24 cellular contexts compared by ENCODE assay signal in the genomic region with DNA sequence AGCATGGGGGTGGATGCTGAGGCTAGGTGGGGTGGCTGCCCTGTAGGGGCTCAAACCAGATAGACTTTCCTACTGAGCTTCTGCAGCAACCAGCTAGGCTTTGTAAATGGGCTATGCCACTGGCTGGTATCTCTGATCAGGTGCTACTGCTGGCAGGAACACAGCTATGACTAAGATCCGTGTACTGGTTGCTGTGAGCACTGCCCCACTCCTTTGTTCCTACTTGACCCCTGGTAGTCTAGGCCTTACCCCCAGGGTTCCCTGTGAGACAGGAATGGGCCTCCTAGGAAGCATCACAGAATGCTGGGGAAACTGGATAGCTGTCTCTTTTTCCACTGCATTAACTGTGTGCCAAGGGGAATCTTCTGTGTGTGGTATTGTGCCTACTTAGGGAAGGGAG. TPM values are rescaled to one million over a fixed set of nuclear protein-coding genes. Genes with fewer than 3 reads are reported as not detected.
A peak's percentile ranks its signal among the peaks of the same experiment; 100 is the strongest.
DNase-seq lines count a peak whose midpoint lies in the region; FAIRE-seq and TF ChIP-seq lines count a peak whose summit lies in the region.
"Had no signal": no experiment of that assay in that cellular context is flagged by ENCODE, and none has a peak within 500 bp of the region (broad histone marks: within the 10 kb centered on the region; RNA-seq: fewer than 3 reads in every experiment).

No MANE protein-coding gene starts in this region.

- H3K27me3 ChIP-seq in breast epithelium (no peaks in the 10 kb centered on the region), small intestine (ENCODE audit: control insufficient read depth in 2 of 2, insufficient read depth in 2 of 2, low read length in 2 of 2) (no peaks in the 10 kb centered on the region)
- H3K27me3 ChIP-seq: vagina had no signal

- no peaks in the 10 kb centered on the region for H3K4me1 ChIP-seq in breast epithelium
- H3K4me1 ChIP-seq in small intestine (ENCODE audit: control insufficient read depth in 2 of 2, insufficient read depth in 1 of 2, low read depth in 1 of 2, low read length in 1 of 2): peaks cover 0 to 3% of the 10 kb centered on the region in 2 donors
- H3K4me1 ChIP-seq: vagina had no signal

- TF ChIP-seq POLR2A in breast epithelium (IDR thresholded peaks at IDR 0.05): no peak

- peaks cover 8% of the 10 kb centered on the region for H3K9me3 Mint-ChIP-seq in MCF 10A (ENCODE audit: unreplicated experiment)
- H3K9me3 Mint-ChIP-seq: CD4-positive, alpha-beta T cell; HFFc6 had no signal

- H3K36me3 ChIP-seq in breast epithelium (no peaks in the 10 kb centered on the region), small intestine (ENCODE audit: control insufficient read depth in 2 of 2, insufficient read depth in 2 of 2, low read length in 2 of 2) (no peaks in the 10 kb centered on the region)

- H3K4me3 Mint-ChIP-seq in MCF 10A (ENCODE audit: unreplicated experiment): no peak overlapping the region
- H3K4me3 Mint-ChIP-seq: activated CD4-positive, alpha-beta T cell treated with anti-CD3 and anti-CD28 coated beads for 36 hours; activated naive CD8-positive, alpha-beta T cell treated with anti-CD3 and anti-CD28 coated beads for 36 hours; CD4-positive, alpha-beta T cell; HFFc6; natural killer cell; stimulated activated naive CD8-positive, alpha-beta T cell treated with anti-CD3 and anti-CD28 coated beads, Interleukin-15, Interleukin-2, amounts not matched to agents 100 ng/mL and 50 ng/mL, for 24 hours had no signal

- H3K9me3 ChIP-seq in breast epithelium (no peaks in the 10 kb centered on the region), small intestine (ENCODE audit: control insufficient read depth, low read depth) (no peaks in the 10 kb centered on the region)
- H3K9me3 ChIP-seq: vagina had no signal

- POLR2A ChIA-PET in MCF 10A (lab: Yijun Ruan, JAX): interaction anchor here (0.6 kb wide), 1 partner anchor 170 kb away, joined by 3 read pairs; no protein-coding TSS in a partner anchor

- peaks cover 20% of the 10 kb centered on the region for H3K36me3 Mint-ChIP-seq in MCF 10A (ENCODE audit: insufficient read depth, unreplicated experiment)

- no peak for FAIRE-seq in small intestine (lab: Jason Lieb, UNC)
- FAIRE-seq: GM12878 had no signal

- DNase-seq in MCF 10A (ENCODE audit: unreplicated experiment) (peak; percentile 35), breast epithelium (ENCODE audit: low spot score in 2 of 2) (no peak), astrocyte of the hippocampus (ENCODE audit: low read depth, low spot score) (peak; percentile 14), fibroblast of pulmonary artery (ENCODE audit: low read depth) (peak; percentile 25), small intestine (peak; percentile 77), NCI-H748 treated with DMSO at 0.1 percent for 48 hours (lab: John Stamatoyannopoulos, UW) (no peak)
- no peak for DNase-seq in activated effector memory CD4-positive, alpha-beta T cell treated with anti-CD3 and anti-CD28 coated beads, Interleukin-2, amount 50 U/mL, for 16 hours
- DNase-seq in activated CD4-positive, CD25-positive, alpha-beta regulatory T cell treated with anti-CD3 and anti-CD28 coated beads, Interleukin-2, amount 50 U/mL, for 72 hours: no peak
- DNase-seq: activated CD4-positive, alpha-beta T cell treated with anti-CD3 and anti-CD28 coated beads for 36 hours; activated naive CD8-positive, alpha-beta T cell treated with anti-CD3 and anti-CD28 coated beads for 36 hours; activated T-cell treated with anti-CD3 and anti-CD28 coated beads for 4 hours; aorta; CD4-positive, alpha-beta T cell; HFFc6; midbrain; natural killer cell; NCI-H1092 treated with DMSO at 0.1 percent for 48 hours; NCI-H1930; NCI-H526 treated with DMSO at 0.1 percent for 48 hours; occipital lobe had no signal

- H3K27ac Mint-ChIP-seq in MCF 10A (ENCODE audit: low read depth, unreplicated experiment): no peak overlapping the region
- H3K27ac Mint-ChIP-seq: activated CD4-positive, alpha-beta T cell treated with anti-CD3 and anti-CD28 coated beads for 36 hours; activated naive CD8-positive, alpha-beta T cell treated with anti-CD3 and anti-CD28 coated beads for 36 hours; CD4-positive, alpha-beta T cell; HFFc6; natural killer cell; stimulated activated naive CD8-positive, alpha-beta T cell treated with anti-CD3 and anti-CD28 coated beads, Interleukin-15, Interleukin-2, amounts not matched to agents 100 ng/mL and 50 ng/mL, for 24 hours had no signal

- no peaks in the 10 kb centered on the region for H3K4me1 Mint-ChIP-seq in MCF 10A (ENCODE audit: insufficient read depth, unreplicated experiment)
- H3K4me1 Mint-ChIP-seq: activated CD4-positive, alpha-beta T cell treated with anti-CD3 and anti-CD28 coated beads for 36 hours; activated naive CD8-positive, alpha-beta T cell treated with anti-CD3 and anti-CD28 coated beads for 36 hours; natural killer cell had no signal

- no peak overlapping the region for H3K4me3 ChIP-seq in breast epithelium
- no peak overlapping the region for H3K4me3 ChIP-seq in fibroblast of pulmonary artery (replicated peaks; ENCODE audit: low read depth, low read length)
- no peak overlapping the region for H3K4me3 ChIP-seq in small intestine (ENCODE audit: low read depth in 1 of 2, low read length in 2 of 2)
- H3K4me3 ChIP-seq: GM12878, vagina had no signal

- intact Hi-C loops in MCF 10A (cut with micrococcal nuclease): no loop called here
- intact Hi-C loops in breast epithelium (cut with DNase I; ENCODE audit: low total_unique reads): no loop called here

- CTCF ChIA-PET in MCF 10A (lab: Yijun Ruan, JAX): interaction anchor here (0.6 kb wide), 1 partner anchor 92 kb away, joined by 3 read pairs; no protein-coding TSS in a partner anchor

- H3K27ac ChIP-seq in breast epithelium (no peak overlapping the region), small intestine (ENCODE audit: low read depth in 1 of 2, low read length in 1 of 2) (peak overlapping the region in 1 of 2 donors; percentile 15)
- H3K27ac ChIP-seq: 22Rv1, vagina had no signal

- TF ChIP-seq CTCF in MCF 10A (IDR thresholded peaks at IDR 0.05; ENCODE audit: unreplicated experiment): no peak
- no peak for TF ChIP-seq CTCF in breast epithelium (IDR thresholded peaks at IDR 0.05)
- TF ChIP-seq CTCF in fibroblast of pulmonary artery (IDR thresholded peaks at IDR 0.05; ENCODE audit: low read length, missing control alignments): no peak

- BruUV-seq in MCF 10A (replicated peaks; lab: Mats Ljungman, UMichigan): no TSS peak

- H3K27me3 Mint-ChIP-seq in MCF 10A (ENCODE audit: insufficient read depth, unreplicated experiment): no peaks in the 10 kb centered on the region
- H3K27me3 Mint-ChIP-seq: activated CD4-positive, alpha-beta T cell treated with anti-CD3 and anti-CD28 coated beads for 36 hours; activated naive CD8-positive, alpha-beta T cell treated with anti-CD3 and anti-CD28 coated beads for 36 hours; CD4-positive, alpha-beta T cell; stimulated activated naive CD8-positive, alpha-beta T cell treated with anti-CD3 and anti-CD28 coated beads, Interleukin-15, Interleukin-2, amounts not matched to agents 100 ng/mL and 50 ng/mL, for 24 hours had no signal

- WGBS in small intestine, 3 donors: 10 to 67% (median 67%) methylated on average over 1 of the region's 1 CpG

RNA-seq across cellular contexts. Expression of a gene that starts 58.4 kb away (rescaled TPM):
- total RNA-seq in MCF 10A (2022) (4.2 and 4.5 TPM in 2 replicates), breast epithelium (10 to 100 TPM; 22.9 to 43.8 (median 24.9) TPM)
- polyA plus RNA-seq in small intestine: 10 to 100 TPM in 1 of 3 donors, 1 to 10 TPM in 2; 6.8 to 13.6 (median 8.7) TPM

Comparison
In these comparisons a context has a peak if more than half of its experiments do, and no peak if none do; other contexts are left out.
1. DNase-seq: peak in MCF 10A (single experiment), astrocyte of the hippocampus (single experiment), fibroblast of pulmonary artery (single experiment) and small intestine (single experiment); none in breast epithelium (0 of 2), activated effector memory CD4-positive, alpha-beta T cell treated with anti-CD3 and anti-CD28 coated beads, Interleukin-2, amount 50 U/mL, for 16 hours (single experiment), activated CD4-positive, CD25-positive, alpha-beta regulatory T cell treated with anti-CD3 and anti-CD28 coated beads, Interleukin-2, amount 50 U/mL, for 72 hours (single experiment) and NCI-H748 treated with DMSO at 0.1 percent for 48 hours (single experiment).